Comparison of ENCODE assay signal across 17 cellular contexts in the genomic region with DNA sequence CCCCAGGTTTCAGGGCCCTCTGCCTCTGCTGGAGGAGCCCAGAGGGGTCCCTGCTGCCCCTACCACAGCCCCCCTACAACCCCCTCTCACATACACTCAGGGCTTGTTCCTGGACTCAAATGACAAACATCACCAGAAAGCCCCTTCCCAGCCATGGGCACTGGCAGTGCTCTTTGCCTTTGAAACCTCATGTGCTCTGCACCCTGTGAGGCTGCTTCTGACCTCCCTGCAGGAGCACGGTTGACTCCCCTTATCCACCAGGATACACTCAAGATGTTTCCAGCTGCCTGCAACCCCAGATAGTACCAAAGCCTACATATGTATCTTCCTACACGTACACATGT. TPM values are rescaled to one million over a fixed set of nuclear protein-coding genes. Genes with fewer than 3 reads are reported as not detected.
"Had no signal": no experiment of that assay in that cellular context is flagged by ENCODE, and none has a peak within 500 bp of the region (broad histone marks: within the 10 kb centered on the region; RNA-seq: fewer than 3 reads in every experiment).

No MANE protein-coding gene starts in this region.

- H3K27ac ChIP-seq: epithelial cell of prostate, SK-N-MC had no signal

- H3K9me3 ChIP-seq: adrenal gland, ovary had no signal

- H3K9me3 Mint-ChIP-seq: activated T-cell treated with anti-CD3 and anti-CD28 coated beads, Interleukin-2, amount 50 U/mL, for 72 hours; natural killer cell treated with Interleukin-12 subunit alpha and Interleukin-12 subunit beta and Interleukin-15 and Interleukin-18, amount 100 ng/mL, for 72 hours had no signal

- H3K27ac Mint-ChIP-seq: activated T-cell treated with anti-CD3 and anti-CD28 coated beads, Interleukin-2, amount 50 U/mL, for 72 hours; natural killer cell treated with Interleukin-12 subunit alpha and Interleukin-12 subunit beta and Interleukin-15 and Interleukin-18, amount 100 ng/mL, for 72 hours had no signal

- H3K27me3 ChIP-seq: adrenal gland, ovary had no signal

- ATAC-seq: activated T-cell treated with anti-CD3 and anti-CD28 coated beads, Interleukin-2, amount 50 U/mL, for 72 hours; natural killer cell treated with Interleukin-12 subunit alpha and Interleukin-12 subunit beta and Interleukin-15 and Interleukin-18, amount 100 ng/mL, for 72 hours; stimulated activated naive CD8-positive, alpha-beta T cell treated with anti-CD3 and anti-CD28 coated beads, Interleukin-15, Interleukin-2, amounts not matched to agents 100 U/mL and 50 U/mL, for 24 hours had no signal

- H3K4me3 Mint-ChIP-seq: natural killer cell treated with Interleukin-12 subunit alpha and Interleukin-12 subunit beta and Interleukin-15 and Interleukin-18, amount 100 ng/mL, for 72 hours had no signal

- H3K4me3 ChIP-seq: adrenal gland, ovary, SK-N-MC had no signal

- DNase-seq: activated CD4-positive, alpha-beta T cell treated with anti-CD3 and anti-CD28 coated beads for 4 hours; activated naive CD4-positive, alpha-beta T cell; activated T-cell treated with anti-CD3 and anti-CD28 coated beads, Interleukin-2, amount 50 U/mL, for 72 hours; central memory CD4-positive, alpha-beta T cell; cortex of kidney; effector memory CD4-positive, alpha-beta T cell; stimulated activated CD4-positive, alpha-beta T cell treated with anti-CD3 and anti-CD28 coated beads, Interleukin-12 subunit alpha, Interleukin-12 subunit beta, amount 100 ng/mL, for 4 hours; stimulated activated CD8-positive, alpha-beta memory T cell treated with anti-CD3 and anti-CD28 coated beads, Interleukin-4, amount 100 ng/mL, for 48 hours; stimulated activated naive CD8-positive, alpha-beta T cell treated with anti-CD3 and anti-CD28 coated beads, Interleukin-15, Interleukin-2, amounts not matched to agents 100 U/mL and 50 U/mL, for 24 hours; T-helper 1 cell had no signal

- H3K36me3 ChIP-seq: adrenal gland, ovary had no signal

- H3K36me3 Mint-ChIP-seq: natural killer cell treated with Interleukin-12 subunit alpha and Interleukin-12 subunit beta and Interleukin-15 and Interleukin-18, amount 100 ng/mL, for 72 hours had no signal

RNA-seq across cellular contexts. Expression of a gene that starts 3.5 kb away (rescaled TPM):
- total RNA-seq: activated T-cell treated with anti-CD3 and anti-CD28 coated beads, Interleukin-2, amount 50 U/mL, for 72 hours; natural killer cell treated with Interleukin-12 subunit alpha and Interleukin-12 subunit beta and Interleukin-15 and Interleukin-18, amount 100 ng/mL, for 72 hours had no signal

RNA-seq across cellular contexts. Expression of a gene that starts 6.4 kb away (rescaled TPM):
- total RNA-seq: activated T-cell treated with anti-CD3 and anti-CD28 coated beads, Interleukin-2, amount 50 U/mL, for 72 hours; natural killer cell treated with Interleukin-12 subunit alpha and Interleukin-12 subunit beta and Interleukin-15 and Interleukin-18, amount 100 ng/mL, for 72 hours had no signal

RNA-seq across cellular contexts. Expression of a gene that starts 7.4 kb away (rescaled TPM):
- total RNA-seq: natural killer cell treated with Interleukin-12 subunit alpha and Interleukin-12 subunit beta and Interleukin-15 and Interleukin-18, amount 100 ng/mL, for 72 hours had no signal

RNA-seq across cellular contexts. Expression of a gene that starts 55.3 kb away (rescaled TPM):
- total RNA-seq: activated T-cell treated with anti-CD3 and anti-CD28 coated beads, Interleukin-2, amount 50 U/mL, for 72 hours; glomerular endothelial cell; natural killer cell treated with Interleukin-12 subunit alpha and Interleukin-12 subunit beta and Interleukin-15 and Interleukin-18, amount 100 ng/mL, for 72 hours; ovary; temporal lobe had no signal
